ENCODE assay signal across 8 cellular contexts in the genomic region with DNA sequence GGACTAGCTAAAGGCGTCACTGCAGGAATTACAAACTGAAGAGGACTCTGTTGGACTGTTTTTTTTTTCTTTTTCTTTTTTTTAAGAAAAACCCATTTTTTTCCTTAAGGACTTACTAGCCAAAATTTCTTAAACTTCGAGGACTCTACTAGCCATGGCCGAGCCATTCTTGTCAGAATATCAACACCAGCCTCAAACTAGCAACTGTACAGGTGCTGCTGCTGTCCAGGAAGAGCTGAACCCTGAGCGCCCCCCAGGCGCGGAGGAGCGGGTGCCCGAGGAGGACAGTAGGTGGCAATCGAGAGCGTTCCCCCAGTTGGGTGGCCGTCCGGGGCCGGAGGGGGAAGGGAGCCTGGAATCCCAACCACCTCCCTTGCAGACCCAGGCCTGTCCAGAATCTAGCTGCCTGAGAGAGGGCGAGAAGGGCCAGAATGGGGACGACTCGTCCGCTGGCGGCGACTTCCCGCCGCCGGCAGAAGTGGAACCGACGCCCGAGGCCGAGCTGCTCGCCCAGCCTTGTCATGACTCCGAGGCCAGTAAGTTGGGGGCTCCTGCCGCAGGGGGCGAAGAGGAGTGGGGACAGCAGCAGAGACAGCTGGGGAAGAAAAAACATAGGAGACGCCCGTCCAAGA. TPM values are rescaled to one million over a fixed set of nuclear protein-coding genes. Genes with fewer than 3 reads are reported as not detected.
DNase-seq lines count a peak whose midpoint lies in the region; ATAC-seq, FAIRE-seq and TF ChIP-seq lines count a peak whose summit lies in the region.

No MANE protein-coding gene starts in this region.

- TF ChIP-seq CTCF in GM20000 (IDR thresholded peaks at IDR 0.05; ENCODE audit: extremely low read depth, missing control alignments), result peak; percentile 94
- peak; percentile 87 for TF ChIP-seq CTCF in osteocyte (IDR thresholded peaks at IDR 0.05)

- no peaks in the 10 kb centered on the region for H3K27me3 Mint-ChIP-seq in osteocyte (ENCODE audit: unreplicated experiment)

- H3K4me1 ChIP-seq in adipocyte (ENCODE audit: control insufficient read depth, insufficient read depth, low read length), result peaks cover 36% of the 10 kb centered on the region

- H3K36me3 ChIP-seq in adipocyte (ENCODE audit: control insufficient read depth, insufficient read depth, low read length, severe bottlenecking), result no peaks in the 10 kb centered on the region

- no peak for FAIRE-seq in urothelium cell line (lab: Jason Lieb, UNC)

- H3K4me3 ChIP-seq in adipocyte (ENCODE audit: low read length), result peak overlapping the region; percentile 98

- peaks cover 33% of the 10 kb centered on the region for H3K4me1 Mint-ChIP-seq in osteocyte (ENCODE audit: unreplicated experiment)

- peak overlapping the region; percentile 99 for H3K4me3 Mint-ChIP-seq in osteocyte (ENCODE audit: unreplicated experiment)

- peak; percentile 60 for ATAC-seq in Right ventricle myocardium inferior

- no peaks in the 10 kb centered on the region for H3K9me3 ChIP-seq in adipocyte (ENCODE audit: control insufficient read depth, low read length)

- DNase-seq in AML-193 (lab: John Stamatoyannopoulos, UW) (peak; percentile 73 to 77), GM20000 (ENCODE audit: low spot score) (peak; percentile 79), NCI-H1105 treated with DMSO at 0.1 percent for 48 hours (lab: John Stamatoyannopoulos, UW) (peak; percentile 62), SW 1271 (lab: John Stamatoyannopoulos, UW) (peak; percentile 63 to 82), adipocyte (ENCODE audit: low read depth) (peak; percentile 95), Right ventricle myocardium inferior (ENCODE audit: missing footprints) (peak; percentile 90), osteocyte (ENCODE audit: extremely low spot score, unreplicated experiment) (peak; percentile 94), urothelium cell line (ENCODE audit: low spot score) (peak; percentile 85)

- H3K27me3 ChIP-seq in adipocyte (replicated peaks; ENCODE audit: control insufficient read depth, insufficient read depth, low read length), result no peaks in the 10 kb centered on the region

- no peaks in the 10 kb centered on the region for H3K9me3 Mint-ChIP-seq in osteocyte (ENCODE audit: unreplicated experiment)

- peak overlapping the region; percentile 99 for H3K9ac ChIP-seq in adipocyte (ENCODE audit: low read length)

- intact Hi-C loops in Right ventricle myocardium inferior (cut with DNase I), result loop anchor here (10.0 kb wide), 1 partner anchor 166 kb away; the partner anchor contains the start of gene MAP3K14

- H3K36me3 Mint-ChIP-seq in osteocyte (ENCODE audit: unreplicated experiment), result peaks cover 1% of the 10 kb centered on the region

- peak overlapping the region; percentile 100 for H3K27ac Mint-ChIP-seq in osteocyte (ENCODE audit: unreplicated experiment)

RNA-seq across cellular contexts. Expression of gene HEXIM1, which starts 0.9 kb away (rescaled TPM):
- 33.1 TPM for total RNA-seq in Right ventricle myocardium inferior
- total RNA-seq in osteocyte, result 42.0 and 44.5 TPM in 2 replicates

RNA-seq across cellular contexts. Expression of gene HEXIM2, which starts 12.5 kb away (rescaled TPM):
- 9.0 TPM for total RNA-seq in Right ventricle myocardium inferior
- 6.4 and 9.8 TPM in 2 replicates for total RNA-seq in osteocyte

RNA-seq across cellular contexts. Expression of gene ACBD4, which starts 13.7 kb away (rescaled TPM):
- total RNA-seq in Right ventricle myocardium inferior (6.7 TPM), osteocyte (8.1 and 10.6 TPM in 2 replicates)

RNA-seq across cellular contexts. Expression of gene PLCD3, which starts 16.8 kb away (rescaled TPM):
- 200 TPM for total RNA-seq in Right ventricle myocardium inferior
- total RNA-seq in osteocyte, result 92.3 and 111 TPM in 2 replicates

Comparison
In these comparisons a context has a peak if more than half of its experiments do, and no peak if none do; other contexts are left out.
1. Peak in every context shown above with its lines: DNase-seq, ATAC-seq and H3K4me3 ChIP-seq.